1 cellular context compared by ENCODE assay signal in genomic region chr1:193358419-193358818, GRCh38.
TF ChIP-seq lines count a peak whose summit lies in the region.

No MANE protein-coding gene starts in this region.

TF ChIP-seq in HCT116, 20 proteins besides CTCF, POLR2A, EP300 and RAD21 (continued from another document):
- no peak for TF ChIP-seq REST (IDR thresholded peaks at IDR 0.05; ENCODE audit: low read depth)
- TF ChIP-seq MAX (IDR thresholded peaks at IDR 0.05) = no peak
- TF ChIP-seq SP1 (IDR thresholded peaks at IDR 0.05; ENCODE audit: low read depth) = no peak
- TF ChIP-seq ATF3 (IDR thresholded peaks at IDR 0.05) = no peak
- no peak for TF ChIP-seq ELF1 (IDR thresholded peaks at IDR 0.05; ENCODE audit: borderline replicate concordance, low read depth)
- no peak for TF ChIP-seq EGR1 (IDR thresholded peaks at IDR 0.05; ENCODE audit: low read depth)
TF ChIP-seq in HCT116: peak in this region for 0.
